Comparison of ENCODE assay signal across 10 cellular contexts in the genomic region with DNA sequence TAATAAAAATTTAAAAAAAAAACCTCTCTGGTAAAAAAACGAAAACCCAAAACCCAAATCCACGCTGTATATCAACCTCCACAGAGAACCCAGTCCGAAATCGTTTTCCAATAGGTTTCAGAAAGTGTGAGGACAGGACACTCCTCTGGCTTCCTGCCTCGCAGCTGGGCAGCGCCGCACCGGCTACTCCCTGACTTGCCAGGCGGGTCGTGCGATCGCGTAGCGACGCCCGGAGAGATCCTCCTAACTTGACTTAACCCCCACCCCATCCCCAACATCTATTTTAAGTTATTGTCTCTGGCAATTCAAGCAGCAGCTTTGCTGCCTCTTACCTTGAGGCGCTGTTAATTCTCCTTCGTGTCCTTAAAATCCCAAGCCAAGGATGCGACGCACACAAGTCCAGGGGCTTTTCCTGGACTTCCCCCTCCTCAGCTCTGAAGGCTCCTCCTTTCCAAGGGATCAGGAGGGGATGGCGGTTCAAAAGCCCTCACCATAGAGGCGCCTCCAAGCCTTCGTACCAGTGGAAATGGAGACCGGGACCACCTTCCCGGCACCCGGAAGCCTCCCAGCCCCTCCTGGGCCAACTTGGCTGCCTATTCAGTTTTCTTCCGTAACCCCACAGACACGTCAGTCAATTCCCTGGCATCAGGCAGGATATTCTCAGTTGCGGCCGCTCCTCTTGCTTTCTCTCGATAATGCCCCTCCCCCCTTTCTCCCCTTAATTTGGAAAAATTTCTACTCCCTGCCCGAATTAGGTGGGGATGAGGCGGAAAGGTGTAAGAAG. TPM values are rescaled to one million over a fixed set of nuclear protein-coding genes. Genes with fewer than 3 reads are reported as not detected.
A peak's percentile ranks its signal among the peaks of the same experiment; 100 is the strongest.
DNase-seq lines count a peak whose midpoint lies in the region; TF ChIP-seq lines count a peak whose summit lies in the region.
"Had no signal": no experiment of that assay in that cellular context is flagged by ENCODE, and none has a peak within 500 bp of the region (broad histone marks: within the 10 kb centered on the region; RNA-seq: fewer than 3 reads in every experiment).

No MANE protein-coding gene starts in this region.

- H3K27me3 Mint-ChIP-seq in T-helper 2 cell treated with Interferon-gamma antibody and Interleukin-4, amounts not matched to agents 5 μg/mL and 100 μg/mL, for 36 hours (ENCODE audit: low read depth): peaks cover 44% of the 10 kb centered on the region
- H3K27me3 Mint-ChIP-seq in activated T-helper 2 cell treated with anti-CD3 and anti-CD28 coated beads, Interferon-gamma antibody, Interleukin-2, Interleukin-4, amounts not matched to agents 10 μg/mL and 5 μg/mL and 100 μg/mL, durations not matched to agents 14 hours and 24 hours and 36 hours (ENCODE audit: low read depth): peaks cover 44% of the 10 kb centered on the region

- H3K36me3 ChIP-seq in ovary (no peaks in the 10 kb centered on the region), OCI-LY7 (ENCODE audit: insufficient read depth, low read length) (no peaks in the 10 kb centered on the region)
- H3K36me3 ChIP-seq: neutrophil, SJSA1 had no signal

- no peaks in the 10 kb centered on the region for H3K79me2 ChIP-seq in OCI-LY7 (ENCODE audit: insufficient read depth, low read depth, low read length)

- TF ChIP-seq EP300 in ovary (IDR thresholded peaks at IDR 0.05): no peak

- no peak overlapping the region for H3K27ac Mint-ChIP-seq in T-helper 2 cell treated with Interferon-gamma antibody and Interleukin-4, amounts not matched to agents 5 μg/mL and 100 μg/mL, for 36 hours
- H3K27ac Mint-ChIP-seq in activated T-helper 2 cell treated with anti-CD3 and anti-CD28 coated beads, Interferon-gamma antibody, Interleukin-2, Interleukin-4, amounts not matched to agents 10 μg/mL and 5 μg/mL and 100 μg/mL, durations not matched to agents 14 hours and 24 hours and 36 hours: no peak overlapping the region

- H3K4me1 ChIP-seq in ovary (ENCODE audit: insufficient read depth) (peaks cover 2% of the 10 kb centered on the region), OCI-LY7 (ENCODE audit: insufficient read depth, low read length, poor library complexity, severe bottlenecking) (no peaks in the 10 kb centered on the region)
- H3K4me1 ChIP-seq: SJSA1 had no signal

- H3K4me3 Mint-ChIP-seq in T-helper 2 cell treated with Interferon-gamma antibody and Interleukin-4, amounts not matched to agents 5 μg/mL and 100 μg/mL, for 36 hours: peak overlapping the region; percentile 18
- H3K4me3 Mint-ChIP-seq in activated T-helper 2 cell treated with anti-CD3 and anti-CD28 coated beads, Interferon-gamma antibody, Interleukin-2, Interleukin-4, amounts not matched to agents 10 μg/mL and 5 μg/mL and 100 μg/mL, durations not matched to agents 14 hours and 24 hours and 36 hours (ENCODE audit: low read depth): no peak overlapping the region

- no peak overlapping the region for H3K4me2 ChIP-seq in OCI-LY7 (ENCODE audit: low read length)

- TF ChIP-seq POLR2A in ovary (IDR thresholded peaks at IDR 0.05): no peak

- H3K4me3 ChIP-seq in epithelial cell of proximal tubule (ENCODE audit: low read depth, low read length): peak overlapping the region; percentile 48
- peak overlapping the region; percentile 49 for H3K4me3 ChIP-seq in ovary
- no peak overlapping the region for H3K4me3 ChIP-seq in OCI-LY7 (ENCODE audit: low read depth, low read length, poor library complexity, severe bottlenecking)
- H3K4me3 ChIP-seq: SJSA1 had no signal

- BruUV-seq in OCI-LY7 (replicated peaks; lab: Mats Ljungman, UMichigan): no TSS peak

- H3K4me1 Mint-ChIP-seq in T-helper 2 cell treated with Interferon-gamma antibody and Interleukin-4, amounts not matched to agents 5 μg/mL and 100 μg/mL, for 36 hours (ENCODE audit: low read depth): peaks cover 3% of the 10 kb centered on the region
- peaks cover 7% of the 10 kb centered on the region for H3K4me1 Mint-ChIP-seq in activated T-helper 2 cell treated with anti-CD3 and anti-CD28 coated beads, Interferon-gamma antibody, Interleukin-2, Interleukin-4, amounts not matched to agents 10 μg/mL and 5 μg/mL and 100 μg/mL, durations not matched to agents 14 hours and 24 hours and 36 hours (ENCODE audit: low read depth)

- H4K20me1 ChIP-seq in OCI-LY7 (ENCODE audit: insufficient read depth, low read length): no peaks in the 10 kb centered on the region

- no peak for DNase-seq in T-helper 2 cell treated with Interferon-gamma antibody and Interleukin-4, amounts not matched to agents 5 μg/mL and 100 μg/mL, for 36 hours (ENCODE audit: low spot score)
- DNase-seq in T-helper 2 cell (no peak), NCI-H69 (lab: John Stamatoyannopoulos, UW) (peak; percentile 89), epithelial cell of proximal tubule (ENCODE audit: low read depth) (no peak), ovary (peak in 1 of 5 donors; percentile 9), NCI-H187 treated with DMSO at 0.1 percent for 48 hours (lab: John Stamatoyannopoulos, UW) (no peak), OCI-LY7 (ENCODE audit: low spot score) (no peak)
- no peak for DNase-seq in activated T-helper 2 cell treated with anti-CD3 and anti-CD28 coated beads, Interferon-gamma antibody, Interleukin-2, Interleukin-4, amounts not matched to agents 10 μg/mL and 5 μg/mL and 100 μg/mL, durations not matched to agents 14 hours and 24 hours and 36 hours (ENCODE audit: low spot score)

- intact Hi-C loops in ovary (cut with DNase I) (loop anchor here in 1 of 4 donors (10.0 kb wide), 1 partner anchor 1628 kb away; no protein-coding TSS in a partner anchor), OCI-LY7 (cut with micrococcal nuclease; ENCODE audit: unreplicated experiment) (no loop called here)
- intact Hi-C loops in activated T-helper 2 cell treated with anti-CD3 and anti-CD28 coated beads, Interferon-gamma antibody, Interleukin-2, Interleukin-4, amounts not matched to agents 10 μg/mL and 5 μg/mL and 100 μg/mL, durations not matched to agents 14 hours and 24 hours and 36 hours (cut with micrococcal nuclease): no loop called here

- CTCF ChIA-PET in OCI-LY7 (lab: Charles Lee; ENCODE audit: unreplicated experiment): no interaction called here

- no peak overlapping the region for H2AFZ ChIP-seq in OCI-LY7 (ENCODE audit: low read length)

- no peaks in the 10 kb centered on the region for H3K9me3 Mint-ChIP-seq in T-helper 2 cell treated with Interferon-gamma antibody and Interleukin-4, amounts not matched to agents 5 μg/mL and 100 μg/mL, for 36 hours
- no peaks in the 10 kb centered on the region for H3K9me3 Mint-ChIP-seq in activated T-helper 2 cell treated with anti-CD3 and anti-CD28 coated beads, Interferon-gamma antibody, Interleukin-2, Interleukin-4, amounts not matched to agents 10 μg/mL and 5 μg/mL and 100 μg/mL, durations not matched to agents 14 hours and 24 hours and 36 hours

- H3K27ac ChIP-seq in ovary (no peak overlapping the region), OCI-LY7 (ENCODE audit: low read depth, low read length, poor library complexity, severe bottlenecking) (no peak overlapping the region)
- H3K27ac ChIP-seq: neutrophil, SJSA1 had no signal

- H3K36me3 Mint-ChIP-seq in T-helper 2 cell treated with Interferon-gamma antibody and Interleukin-4, amounts not matched to agents 5 μg/mL and 100 μg/mL, for 36 hours (ENCODE audit: low read depth): no peaks in the 10 kb centered on the region
- H3K36me3 Mint-ChIP-seq in activated T-helper 2 cell treated with anti-CD3 and anti-CD28 coated beads, Interferon-gamma antibody, Interleukin-2, Interleukin-4, amounts not matched to agents 10 μg/mL and 5 μg/mL and 100 μg/mL, durations not matched to agents 14 hours and 24 hours and 36 hours (ENCODE audit: low read depth): no peaks in the 10 kb centered on the region

- POLR2A ChIA-PET in OCI-LY7 (lab: Charles Lee): no interaction called here

- no peak for TF ChIP-seq CTCF in epithelial cell of proximal tubule (conservative IDR thresholded peaks at IDR 0.05; ENCODE audit: low read depth, low read length)
- TF ChIP-seq CTCF in ovary (IDR thresholded peaks at IDR 0.05): no peak
- TF ChIP-seq CTCF in OCI-LY7 (conservative IDR thresholded peaks at IDR 0.05; ENCODE audit: low read length): no peak

- 0 to 1% (median 1%) methylated on average over 33 of the region's 33 CpGs for WGBS in ovary, 3 donors

- H3K9me3 ChIP-seq in ovary: no peaks in the 10 kb centered on the region
- H3K9me3 ChIP-seq in OCI-LY7 (ENCODE audit: low read length): no peaks in the 10 kb centered on the region
- H3K9me3 ChIP-seq: neutrophil, SJSA1 had no signal

- H3K27me3 ChIP-seq in ovary: no peaks in the 10 kb centered on the region
- H3K27me3 ChIP-seq: SJSA1 had no signal

- no peaks in the 10 kb centered on the region for H3K9me2 ChIP-seq in OCI-LY7 (ENCODE audit: insufficient read depth, low read length)

RNA-seq across cellular contexts. Expression of a gene that starts 0.6 kb away (rescaled TPM):
- total RNA-seq in epithelial cell of proximal tubule (0.14 and 2.0 TPM in 2 replicates), ovary (under 1 TPM in 4 of 7 donors, not detected in 3; 0.12 to 0.28 (median 0.20) TPM), OCI-LY7 (2022) (not detected in 2 replicates)
- polyA plus RNA-seq in ovary: 1 to 10 TPM in 1 of 2 donors, under 1 TPM in 1; 0.52 to 1.5 TPM
- total RNA-seq in OCI-LY7 (2014; rRNA removed; shearing (Covaris generic)): not detected in 2 replicates
- total RNA-seq in activated T-helper 2 cell treated with anti-CD3 and anti-CD28 coated beads, Interferon-gamma antibody, Interleukin-2, Interleukin-4, amounts not matched to agents 10 μg/mL and 5 μg/mL and 100 μg/mL, durations not matched to agents 14 hours and 24 hours and 36 hours: not detected in 2 replicates
